ENCODE assay signal across 17 cellular contexts in genomic region chr5:66620711-66621110, GRCh38. TPM values are rescaled to one million over a fixed set of nuclear protein-coding genes. Genes with fewer than 3 reads are reported as not detected.
DNase-seq lines count a peak whose midpoint lies in the region; ATAC-seq and TF ChIP-seq lines count a peak whose summit lies in the region.
"Had no signal": no experiment of that assay in that cellular context is flagged by ENCODE, and none has a peak within 500 bp of the region (broad histone marks: within the 10 kb centered on the region; RNA-seq: fewer than 3 reads in every experiment).

No MANE protein-coding gene starts in this region.

- H3K27me3 ChIP-seq in transverse colon: no peaks in the 10 kb centered on the region

- H3K9me3 ChIP-seq in transverse colon: no peaks in the 10 kb centered on the region

- intact Hi-C loops in transverse colon (cut with DNase I; ENCODE audit: low total_unique reads): no loop called here

- 44 to 63% methylated on average over 1 of the region's 1 CpG for WGBS in transverse colon (ENCODE audit: low coverage in 1 of 2), 2 donors

- H3K4me1 Mint-ChIP-seq in activated naive CD8-positive, alpha-beta T cell treated with anti-CD3 and anti-CD28 coated beads, Interleukin-2, amount 10 ng/mL, durations not matched to agents 7 days and 5 days: peaks cover 20% of the 10 kb centered on the region
- peaks cover 13% of the 10 kb centered on the region for H3K4me1 Mint-ChIP-seq in activated naive CD8-positive, alpha-beta T cell treated with anti-CD3 and anti-CD28 coated beads, Interleukin-2, amount 50 U/mL, for 24 hours
- peaks cover 31% of the 10 kb centered on the region for H3K4me1 Mint-ChIP-seq in T-helper 1 cell treated with Interleukin-12 subunit alpha and Interleukin-12 subunit beta and Interleukin-4 antibody, amounts not matched to agents 30 μg/mL and 1 μg/mL, for 36 hours (ENCODE audit: low read depth)
- H3K4me1 Mint-ChIP-seq in chondrocyte (ENCODE audit: low read depth): peaks cover 48% of the 10 kb centered on the region
- peaks cover 81% of the 10 kb centered on the region for H3K4me1 Mint-ChIP-seq in stimulated activated memory B cell treated with anti-CD40 and anti-IgM and Interleukin-4, amounts not matched to agents 10 μg/mL and 1 μg/mL and 100 μg/mL, for 72 hours

- peaks cover 20% of the 10 kb centered on the region for H3K27me3 Mint-ChIP-seq in activated naive CD8-positive, alpha-beta T cell treated with anti-CD3 and anti-CD28 coated beads, Interleukin-2, amount 10 ng/mL, durations not matched to agents 7 days and 5 days
- peaks cover 11% of the 10 kb centered on the region for H3K27me3 Mint-ChIP-seq in activated naive CD8-positive, alpha-beta T cell treated with anti-CD3 and anti-CD28 coated beads, Interleukin-2, amount 50 U/mL, for 24 hours
- peaks cover 15% of the 10 kb centered on the region for H3K27me3 Mint-ChIP-seq in T-helper 1 cell treated with Interleukin-12 subunit alpha and Interleukin-12 subunit beta and Interleukin-4 antibody, amounts not matched to agents 30 μg/mL and 1 μg/mL, for 36 hours (ENCODE audit: low read depth)
- peaks cover 2% of the 10 kb centered on the region for H3K27me3 Mint-ChIP-seq in chondrocyte (ENCODE audit: low read depth)
- no peaks in the 10 kb centered on the region for H3K27me3 Mint-ChIP-seq in stimulated activated memory B cell treated with anti-CD40 and anti-IgM and Interleukin-4, amounts not matched to agents 10 μg/mL and 1 μg/mL and 100 μg/mL, for 72 hours

- POLR2A ChIA-PET in activated naive CD8-positive, alpha-beta T cell treated with anti-CD3 and anti-CD28 coated beads, Interleukin-2, amount 10 ng/mL, durations not matched to agents 7 days and 5 days (lab: Charles Lee): interaction anchor here (0.6 kb wide), 1 partner anchor 13 kb away, joined by 5 read pairs; no protein-coding TSS in a partner anchor

- H3K4me3 Mint-ChIP-seq in activated naive CD8-positive, alpha-beta T cell treated with anti-CD3 and anti-CD28 coated beads, Interleukin-2, amount 10 ng/mL, durations not matched to agents 7 days and 5 days: peak overlapping the region; percentile 9
- no peak overlapping the region for H3K4me3 Mint-ChIP-seq in activated naive CD8-positive, alpha-beta T cell treated with anti-CD3 and anti-CD28 coated beads, Interleukin-2, amount 50 U/mL, for 24 hours
- H3K4me3 Mint-ChIP-seq in T-helper 1 cell treated with Interleukin-12 subunit alpha and Interleukin-12 subunit beta and Interleukin-4 antibody, amounts not matched to agents 30 μg/mL and 1 μg/mL, for 36 hours: peak overlapping the region; percentile 43
- no peak overlapping the region for H3K4me3 Mint-ChIP-seq in chondrocyte (ENCODE audit: unreplicated experiment)
- H3K4me3 Mint-ChIP-seq in stimulated activated memory B cell treated with anti-CD40 and anti-IgM and Interleukin-4, amounts not matched to agents 10 μg/mL and 1 μg/mL and 100 μg/mL, for 72 hours: peak overlapping the region; percentile 29

- peaks cover 8% of the 10 kb centered on the region for H3K9me3 Mint-ChIP-seq in activated naive CD8-positive, alpha-beta T cell treated with anti-CD3 and anti-CD28 coated beads, Interleukin-2, amount 10 ng/mL, durations not matched to agents 7 days and 5 days
- H3K9me3 Mint-ChIP-seq in activated naive CD8-positive, alpha-beta T cell treated with anti-CD3 and anti-CD28 coated beads, Interleukin-2, amount 50 U/mL, for 24 hours: peaks cover 4% of the 10 kb centered on the region
- H3K9me3 Mint-ChIP-seq in T-helper 1 cell treated with Interleukin-12 subunit alpha and Interleukin-12 subunit beta and Interleukin-4 antibody, amounts not matched to agents 30 μg/mL and 1 μg/mL, for 36 hours: peaks cover 13% of the 10 kb centered on the region
- H3K9me3 Mint-ChIP-seq in chondrocyte (ENCODE audit: low read depth): peaks cover 11% of the 10 kb centered on the region
- peaks cover 7% of the 10 kb centered on the region for H3K9me3 Mint-ChIP-seq in stimulated activated memory B cell treated with anti-CD40 and anti-IgM and Interleukin-4, amounts not matched to agents 10 μg/mL and 1 μg/mL and 100 μg/mL, for 72 hours

- no peak for DNase-seq in activated naive CD8-positive, alpha-beta T cell treated with anti-CD3 and anti-CD28 coated beads, Interleukin-2, amount 10 ng/mL, durations not matched to agents 7 days and 5 days
- DNase-seq in activated naive CD8-positive, alpha-beta T cell treated with anti-CD3 and anti-CD28 coated beads, Interleukin-2, amount 50 U/mL, for 24 hours: no peak
- DNase-seq in chondrocyte (ENCODE audit: low spot score) (no peak), transverse colon (no peak)
- DNase-seq in stimulated activated CD4-positive, alpha-beta T cell treated with anti-CD3 and anti-CD28 coated beads, Interleukin-4, amount 100 ng/mL, for 4 hours: no peak
- DNase-seq: C1 segment of cervical spinal cord, DMS79 treated with DMSO at 0.1 percent for 48 hours, HCEC 1CT, NCI-H1436, NCI-H2029 treated with DMSO at 0.1 percent for 48 hours, NCI-H2171 treated with DMSO at 0.1 percent for 48 hours, NCI-H774, PC-9 had no signal

- H3K27ac Mint-ChIP-seq in activated naive CD8-positive, alpha-beta T cell treated with anti-CD3 and anti-CD28 coated beads, Interleukin-2, amount 10 ng/mL, durations not matched to agents 7 days and 5 days: peak overlapping the region; percentile 5
- H3K27ac Mint-ChIP-seq in activated naive CD8-positive, alpha-beta T cell treated with anti-CD3 and anti-CD28 coated beads, Interleukin-2, amount 50 U/mL, for 24 hours: no peak overlapping the region
- H3K27ac Mint-ChIP-seq in T-helper 1 cell treated with Interleukin-12 subunit alpha and Interleukin-12 subunit beta and Interleukin-4 antibody, amounts not matched to agents 30 μg/mL and 1 μg/mL, for 36 hours: peak overlapping the region; percentile 81
- H3K27ac Mint-ChIP-seq in chondrocyte (ENCODE audit: unreplicated experiment): peak overlapping the region; percentile 45
- H3K27ac Mint-ChIP-seq in stimulated activated memory B cell treated with anti-CD40 and anti-IgM and Interleukin-4, amounts not matched to agents 10 μg/mL and 1 μg/mL and 100 μg/mL, for 72 hours: peak overlapping the region; percentile 92

- no peak for ATAC-seq in activated naive CD8-positive, alpha-beta T cell treated with anti-CD3 and anti-CD28 coated beads, Interleukin-2, amount 10 ng/mL, durations not matched to agents 7 days and 5 days (ENCODE audit: low read depth)
- ATAC-seq in activated naive CD8-positive, alpha-beta T cell treated with anti-CD3 and anti-CD28 coated beads, Interleukin-2, amount 50 U/mL, for 24 hours: no peak
- no peak for ATAC-seq in stimulated activated memory B cell treated with anti-CD40 and anti-IgM and Interleukin-4, amounts not matched to agents 10 μg/mL and 1 μg/mL and 100 μg/mL, for 72 hours
- no peak for ATAC-seq in HG02623 (IDR thresholded peaks at IDR 0.05; ENCODE audit: unreplicated experiment)
- ATAC-seq: GM12878 had no signal

- no peak for TF ChIP-seq POLR2A in transverse colon (IDR thresholded peaks at IDR 0.05)

- peaks cover 0 to 2% (median 0%) of the 10 kb centered on the region in 4 donors for H3K4me1 ChIP-seq in transverse colon

- in situ Hi-C loops in transverse colon (cut with MboI; ENCODE audit: low pct_ligation_motif_present in 1 of 4, low pct_unique_long_range_greater_than_20kb in 1 of 4, low sequenced_read_pairs in 3 of 4): no loop called here

- peaks cover 6% of the 10 kb centered on the region for H3K36me3 Mint-ChIP-seq in activated naive CD8-positive, alpha-beta T cell treated with anti-CD3 and anti-CD28 coated beads, Interleukin-2, amount 10 ng/mL, durations not matched to agents 7 days and 5 days
- H3K36me3 Mint-ChIP-seq in activated naive CD8-positive, alpha-beta T cell treated with anti-CD3 and anti-CD28 coated beads, Interleukin-2, amount 50 U/mL, for 24 hours (ENCODE audit: low read depth): no peaks in the 10 kb centered on the region
- H3K36me3 Mint-ChIP-seq in T-helper 1 cell treated with Interleukin-12 subunit alpha and Interleukin-12 subunit beta and Interleukin-4 antibody, amounts not matched to agents 30 μg/mL and 1 μg/mL, for 36 hours (ENCODE audit: low read depth): peaks cover 8% of the 10 kb centered on the region
- no peaks in the 10 kb centered on the region for H3K36me3 Mint-ChIP-seq in chondrocyte (ENCODE audit: low read depth)
- peaks cover 8% of the 10 kb centered on the region for H3K36me3 Mint-ChIP-seq in stimulated activated memory B cell treated with anti-CD40 and anti-IgM and Interleukin-4, amounts not matched to agents 10 μg/mL and 1 μg/mL and 100 μg/mL, for 72 hours

- H3K4me3 ChIP-seq in transverse colon: no peak overlapping the region
- H3K4me3 ChIP-seq: GM12878, PC-9 had no signal

- H3K36me3 ChIP-seq in transverse colon: no peaks in the 10 kb centered on the region

- H3K27ac ChIP-seq in transverse colon: no peak overlapping the region
- H3K27ac ChIP-seq: PC-9 had no signal

- no peak for TF ChIP-seq EP300 in transverse colon (IDR thresholded peaks at IDR 0.05; ENCODE audit: low read depth)

- TF ChIP-seq CTCF in chondrocyte (IDR thresholded peaks at IDR 0.05) (no peak), transverse colon (IDR thresholded peaks at IDR 0.05) (no peak)

RNA-seq across cellular contexts. Expression of gene MAST4, which starts 24.5 kb away (rescaled TPM):
- total RNA-seq in activated naive CD8-positive, alpha-beta T cell treated with anti-CD3 and anti-CD28 coated beads, Interleukin-2, amount 10 ng/mL, durations not matched to agents 7 days and 5 days: 10 to 100 TPM; 13.4 to 14.3 TPM
- 11.1 to 22.1 TPM (median 11.3 TPM) in 3 replicates for total RNA-seq in chondrocyte
- total RNA-seq in transverse colon: 10 to 100 TPM; 20.3 to 46.8 (median 35.4) TPM

Comparison
In these comparisons a context has a peak if more than half of its experiments do, and no peak if none do; other contexts are left out.
1. H3K4me3 Mint-ChIP-seq: peak in activated naive CD8-positive, alpha-beta T cell treated with anti-CD3 and anti-CD28 coated beads, Interleukin-2, amount 10 ng/mL, durations not matched to agents 7 days and 5 days (single experiment), T-helper 1 cell treated with Interleukin-12 subunit alpha and Interleukin-12 subunit beta and Interleukin-4 antibody, amounts not matched to agents 30 μg/mL and 1 μg/mL, for 36 hours (single experiment) and stimulated activated memory B cell treated with anti-CD40 and anti-IgM and Interleukin-4, amounts not matched to agents 10 μg/mL and 1 μg/mL and 100 μg/mL, for 72 hours (single experiment); none in activated naive CD8-positive, alpha-beta T cell treated with anti-CD3 and anti-CD28 coated beads, Interleukin-2, amount 50 U/mL, for 24 hours (single experiment) and chondrocyte (single experiment).